1 cellular context compared by ENCODE assay signal in genomic region chr5:39523821-39524220, GRCh38.
TF ChIP-seq lines count a peak whose summit lies in the region.

No MANE protein-coding gene starts in this region.

TF ChIP-seq in IMR-90, 13 proteins besides CTCF, POLR2A, EP300 and RAD21:
- TF ChIP-seq USF2 (IDR thresholded peaks at IDR 0.05; ENCODE audit: low read depth, low read length) (no peak), RCOR1 (IDR thresholded peaks at IDR 0.05; ENCODE audit: insufficient replicate concordance, low read length) (no peak), SMC3 (IDR thresholded peaks at IDR 0.05; ENCODE audit: low read depth, low read length) (no peak), FOS (IDR thresholded peaks at IDR 0.05; ENCODE audit: low read depth, low read length) (no peak), BHLHE40 (IDR thresholded peaks at IDR 0.05; ENCODE audit: low read depth, low read length) (0 out of 2 replicates have a peak, but pooled peaks have one; percentile 27), MAZ (IDR thresholded peaks at IDR 0.05; ENCODE audit: borderline replicate concordance, low read depth, low read length) (no peak), NFE2L2 (IDR thresholded peaks at IDR 0.05; ENCODE audit: low read depth, low read length) (no peak), CEBPB (IDR thresholded peaks at IDR 0.05; ENCODE audit: low read depth, low read length) (peak; percentile 75), MXI1 (IDR thresholded peaks at IDR 0.05; ENCODE audit: borderline replicate concordance, low read depth, low read length) (no peak), ELK1 (IDR thresholded peaks at IDR 0.05; ENCODE audit: borderline replicate concordance, low read depth, low read length) (no peak), MAFK (IDR thresholded peaks at IDR 0.05; ENCODE audit: low read depth, low read length) (no peak), CHD1 (IDR thresholded peaks at IDR 0.05; ENCODE audit: low read depth, low read length) (no peak), RFX5 (IDR thresholded peaks at IDR 0.05; ENCODE audit: low read depth, low read length) (no peak)
